In genomic region chr2:84925724-84926376, GRCh38 we compare ENCODE assay signal across 8 cellular contexts. TPM values are rescaled to one million over a fixed set of nuclear protein-coding genes. Genes with fewer than 3 reads are reported as not detected.
DNase-seq lines count a peak whose midpoint lies in the region; ATAC-seq and TF ChIP-seq lines count a peak whose summit lies in the region.

No MANE protein-coding gene starts in this region.

- H3K9me3 ChIP-seq in SU-DHL-6 (ENCODE audit: insufficient read depth, low read length), result no peaks in the 10 kb centered on the region
- H3K9me3 ChIP-seq in vagina, result no peaks in the 10 kb centered on the region

- no peaks in the 10 kb centered on the region for H3K36me3 ChIP-seq in SU-DHL-6 (ENCODE audit: low read length)
- H3K36me3 ChIP-seq in vagina, result no peaks in the 10 kb centered on the region

- TF ChIP-seq CTCF in GM12875 (IDR thresholded peaks at IDR 0.05; ENCODE audit: borderline replicate concordance, insufficient read depth, low read depth, low read length) (peak; percentile 96), SU-DHL-6 (IDR thresholded peaks at IDR 0.05; ENCODE audit: insufficient read depth, low read length, poor library complexity, severe bottlenecking) (peak; percentile 98), vagina (IDR thresholded peaks at IDR 0.05) (peak; percentile 93 to 97 (median 93))

- H3K4me3 ChIP-seq in GM12875 (ENCODE audit: low read depth, low read length) (peak overlapping the region; percentile 57), SU-DHL-6 (ENCODE audit: insufficient read depth, low read length, poor library complexity, severe bottlenecking) (peak overlapping the region; percentile 52), vagina (peak overlapping the region; percentile 38 to 47)

- H3K9ac ChIP-seq in SU-DHL-6 (ENCODE audit: low read length), result peak overlapping the region; percentile 62

- DNase-seq in NCI-H1417 treated with DMSO at 0.1 percent for 48 hours (lab: John Stamatoyannopoulos, UW), result peak; percentile 57
- DNase-seq in activated naive CD8-positive, alpha-beta T cell treated with anti-CD3 and anti-CD28 coated beads, Interleukin-2, amount 50 U/mL, for 16 hours (ENCODE audit: low read depth, low spot score), result peak; percentile 97
- peak; percentile 94 for DNase-seq in left cardiac atrium
- peak; percentile 86 for DNase-seq in putamen (ENCODE audit: low spot score)
- peak in 1 of 2 donors; percentile 93 for DNase-seq in vagina (ENCODE audit: extremely low spot score in 2 of 2)

- no peaks in the 10 kb centered on the region for H3K9me2 ChIP-seq in SU-DHL-6 (replicated peaks; ENCODE audit: insufficient read depth, low read length)

- H3K79me2 ChIP-seq in SU-DHL-6 (ENCODE audit: insufficient read depth, low read length), result no peaks in the 10 kb centered on the region

- peak overlapping the region; percentile 62 for H3K4me2 ChIP-seq in SU-DHL-6 (ENCODE audit: low read depth, low read length, poor library complexity, severe bottlenecking)

- H3K27ac ChIP-seq in SU-DHL-6 (ENCODE audit: low read depth, low read length), result no peak overlapping the region; the same call in 1 of the 2 replicates
- peak overlapping the region; percentile 17 for H3K27ac ChIP-seq in vagina

- TF ChIP-seq POLR2A in vagina (IDR thresholded peaks at IDR 0.05), result no peak

- H4K20me1 ChIP-seq in SU-DHL-6 (ENCODE audit: low read depth, low read length), result no peaks in the 10 kb centered on the region

- intact Hi-C loops in left cardiac atrium (cut with DNase I), result loop anchor here in 1 of 2 donors (2.0 kb wide), 1 partner anchor 431 kb away; no protein-coding TSS in a partner anchor
- intact Hi-C loops in vagina (cut with DNase I), result no loop called here

- H3K4me1 ChIP-seq in vagina, result peaks cover 20% of the 10 kb centered on the region

- H2AFZ ChIP-seq in SU-DHL-6 (ENCODE audit: low read depth, low read length, severe bottlenecking), result peak overlapping the region; percentile 63

- H3F3A ChIP-seq in SU-DHL-6 (ENCODE audit: insufficient read depth), result peaks cover 13% of the 10 kb centered on the region; the same call in 1 of the 2 replicates

- ATAC-seq in HG02798 (IDR thresholded peaks at IDR 0.05; ENCODE audit: poor library complexity, unreplicated experiment) (peak; percentile 87), left cardiac atrium (peak; percentile 83 to 91)

- H3K27me3 ChIP-seq in SU-DHL-6 (ENCODE audit: low read length) (no peaks in the 10 kb centered on the region), vagina (no peaks in the 10 kb centered on the region)

RNA-seq across cellular contexts. Expression of gene TMSB10, which starts 20.4 kb away (rescaled TPM):
- total RNA-seq in left cardiac atrium (100 to 1,000 TPM; 751 to 893 TPM), vagina (2,211 TPM)

RNA-seq across cellular contexts. Expression of gene TRABD2A, which starts 45.0 kb away (rescaled TPM):
- 1 to 10 TPM in 1 of 2 donors, under 1 TPM in 1; 0.91 to 1.3 TPM for total RNA-seq in left cardiac atrium
- 5.4 TPM for total RNA-seq in vagina

RNA-seq across cellular contexts. Expression of gene KCMF1, which starts 45.1 kb away (rescaled TPM):
- total RNA-seq in left cardiac atrium (10 to 100 TPM; 71.2 to 81.0 TPM), vagina (29.7 TPM)
